Comparison of ENCODE assay signal across 9 cellular contexts in genomic region chr7:5630670-5631069, GRCh38. TPM values are rescaled to one million over a fixed set of nuclear protein-coding genes. Genes with fewer than 3 reads are reported as not detected.
A peak's percentile ranks its signal among the peaks of the same experiment; 100 is the strongest.
DNase-seq lines count a peak whose midpoint lies in the region; ATAC-seq and TF ChIP-seq lines count a peak whose summit lies in the region.
"Had no signal": no experiment of that assay in that cellular context is flagged by ENCODE, and none has a peak within 500 bp of the region (broad histone marks: within the 10 kb centered on the region; RNA-seq: fewer than 3 reads in every experiment).

No MANE protein-coding gene starts in this region.

- peaks cover 44% of the 10 kb centered on the region for H3K4me1 Mint-ChIP-seq in CD8-positive, alpha-beta T cell (ENCODE audit: low read depth)

- DNase-seq in CD8-positive, alpha-beta T cell, result peak in 6 of 7 experiments; percentile 25 to 69 (median 54)
- DNase-seq in activated CD4-positive, alpha-beta T cell treated with anti-CD3 and anti-CD28 coated beads, Interleukin-2, amount 50 U/mL, for 1 hour, result peak; percentile 22
- DNase-seq in stimulated activated CD4-positive, alpha-beta T cell treated with anti-CD3 and anti-CD28 coated beads, Interleukin-15, amount 100 ng/mL, for 24 hours, result peak; percentile 67
- no peak for DNase-seq in HEK293T (ENCODE audit: extremely low spot score)
- DNase-seq in AG08395 (ENCODE audit: low spot score), result no peak
- DNase-seq in MG63, result no peak
- DNase-seq in dermis blood vessel endothelial cell, result no peak
- DNase-seq: DMS79 treated with DMSO at 0.1 percent for 48 hours had no signal

- H3K4me3 Mint-ChIP-seq in CD8-positive, alpha-beta T cell, result peak overlapping the region; percentile 47

- no peaks in the 10 kb centered on the region for H3K27me3 ChIP-seq in CD8-positive, alpha-beta T cell (ENCODE audit: insufficient read depth, low read length)
- no peaks in the 10 kb centered on the region for H3K27me3 ChIP-seq in MG63

- CTCF ChIA-PET in CD8-positive, alpha-beta T cell (lab: Charles Lee), result interaction anchor here (1.1 to 1.6 kb wide), 3 partner anchors 10 to 73 kb away, joined by 3 to 7 read pairs (median 4); no protein-coding TSS in a partner anchor
- CTCF ChIA-PET in HEK293T (lab: Yijun Ruan, JAX), result no interaction called here

- no peaks in the 10 kb centered on the region for H3K27me3 Mint-ChIP-seq in CD8-positive, alpha-beta T cell (ENCODE audit: low read depth)

- H3K27ac Mint-ChIP-seq in CD8-positive, alpha-beta T cell, result peak overlapping the region; percentile 75

- H3K9me3 Mint-ChIP-seq in CD8-positive, alpha-beta T cell, result no peaks in the 10 kb centered on the region

- H3K9me3 ChIP-seq in CD8-positive, alpha-beta T cell (ENCODE audit: low read length), result no peaks in the 10 kb centered on the region
- H3K9me3 ChIP-seq in MG63, result no peaks in the 10 kb centered on the region

- TF ChIP-seq CTCF in CD8-positive, alpha-beta T cell (IDR thresholded peaks at IDR 0.05), result no peak

- intact Hi-C loops in CD8-positive, alpha-beta T cell (cut with DNase I, micrococcal nuclease), result loop anchor here in 1 of 2 experiments (5.0 kb wide), 1 partner anchor 72 kb away; no protein-coding TSS in a partner anchor

- ATAC-seq in CD8-positive, alpha-beta T cell, result peak; percentile 82

- peaks cover 64% of the 10 kb centered on the region for H3K36me3 Mint-ChIP-seq in CD8-positive, alpha-beta T cell

- peaks cover 37% of the 10 kb centered on the region for H3K4me1 ChIP-seq in CD8-positive, alpha-beta T cell (ENCODE audit: insufficient read depth, low read length)

- H3K4me3 ChIP-seq in CD8-positive, alpha-beta T cell (ENCODE audit: low read depth, low read length), result no peak overlapping the region
- no peak overlapping the region for H3K4me3 ChIP-seq in MG63

- POLR2A ChIA-PET in CD8-positive, alpha-beta T cell (lab: Charles Lee), result interaction anchor here (0.8 to 1.3 kb wide), 2 partner anchors 12 to 35 kb away, joined by 3 to 4 read pairs; no protein-coding TSS in a partner anchor
- POLR2A ChIA-PET in HEK293T (lab: Yijun Ruan, JAX), result no interaction called here

- no peak overlapping the region for H3K27ac ChIP-seq in CD8-positive, alpha-beta T cell (ENCODE audit: low read depth, low read length)
- H3K27ac ChIP-seq in cingulate gyrus (ENCODE audit: low read depth, low read length), result peak overlapping the region; percentile 29

- peaks cover 3% of the 10 kb centered on the region for H3K36me3 ChIP-seq in CD8-positive, alpha-beta T cell (ENCODE audit: insufficient read depth, low read length)
- peaks cover 37% of the 10 kb centered on the region for H3K36me3 ChIP-seq in MG63

TF ChIP-seq in HEK293T, 16 proteins besides CTCF, POLR2A, EP300 and RAD21:
- TF ChIP-seq CTBP1 (IDR thresholded peaks at IDR 0.05; ENCODE audit: borderline replicate concordance), result no peak
- TF ChIP-seq FOXK2 (IDR thresholded peaks at IDR 0.05), result no peak
- TF ChIP-seq SUZ12 (IDR thresholded peaks at IDR 0.05), result no peak
- no peak for TF ChIP-seq NFRKB (IDR thresholded peaks at IDR 0.05)

RNA-seq across cellular contexts. Expression of gene FSCN1, which starts 38.1 kb away (rescaled TPM):
- total RNA-seq in CD8-positive, alpha-beta T cell, result 1 to 10 TPM; 7.5 to 8.0 TPM
- 88.9 and 159 TPM in 2 replicates for total RNA-seq in MG63 (2014; rRNA removed; shearing (Covaris generic); ENCODE audit: low replicate concordance)
- total RNA-seq in dermis blood vessel endothelial cell, result 426 and 735 TPM in 2 replicates

Comparison
In these comparisons a context has a peak if more than half of its experiments do, and no peak if none do; other contexts are left out.
1. DNase-seq: peak in CD8-positive, alpha-beta T cell (6 of 7), activated CD4-positive, alpha-beta T cell treated with anti-CD3 and anti-CD28 coated beads, Interleukin-2, amount 50 U/mL, for 1 hour (single experiment) and stimulated activated CD4-positive, alpha-beta T cell treated with anti-CD3 and anti-CD28 coated beads, Interleukin-15, amount 100 ng/mL, for 24 hours (single experiment); none in HEK293T (single experiment), AG08395 (single experiment), MG63 (single experiment) and dermis blood vessel endothelial cell (single experiment).
2. RNA of gene FSCN1, which starts 38.1 kb away (total RNA-seq): 426 to 735 TPM in dermis blood vessel endothelial cell and 88.9 to 159 TPM in MG63; 7.5 to 8.0 TPM in CD8-positive, alpha-beta T cell; every median in the first group is over 10 times any median in the second.